In the genomic region with DNA sequence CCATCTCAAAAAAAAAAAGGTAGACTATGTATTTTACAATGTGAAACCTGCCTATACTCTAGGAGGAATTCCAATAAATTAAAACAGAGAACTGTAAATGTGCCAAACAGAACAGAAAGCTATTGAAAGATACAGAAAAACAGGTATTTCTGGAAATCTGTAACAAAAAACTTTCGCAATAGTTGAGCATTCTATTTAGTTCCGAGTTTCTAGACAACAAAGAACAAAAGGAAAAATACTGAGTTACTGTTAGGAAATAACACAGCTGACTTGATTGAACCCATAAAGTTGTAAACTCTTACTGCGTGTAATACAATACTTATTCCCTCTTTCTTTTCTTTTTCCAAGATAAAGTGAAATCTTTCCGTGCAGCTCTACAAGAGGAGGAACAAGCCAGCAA, we compare ENCODE assay signal across 17 cellular contexts. TPM values are rescaled to one million over a fixed set of nuclear protein-coding genes. Genes with fewer than 3 reads are reported as not detected.
DNase-seq lines count a peak whose midpoint lies in the region; ATAC-seq and TF ChIP-seq lines count a peak whose summit lies in the region.
"Had no signal": no experiment of that assay in that cellular context is flagged by ENCODE, and none has a peak within 500 bp of the region (broad histone marks: within the 10 kb centered on the region; RNA-seq: fewer than 3 reads in every experiment).

No MANE protein-coding gene starts in this region.

- ATAC-seq in GM19351 (IDR thresholded peaks at IDR 0.05; ENCODE audit: unreplicated experiment) (no peak), GM21786 (IDR thresholded peaks at IDR 0.05; ENCODE audit: unreplicated experiment) (no peak)
- ATAC-seq: stimulated activated naive CD8-positive, alpha-beta T cell treated with anti-CD3 and anti-CD28 coated beads, Interleukin-15, amount 100 ng/mL, for 72 hours had no signal

- H3K9ac ChIP-seq in endodermal cell (ENCODE audit: extremely low read depth, low read length, poor library complexity, severe bottlenecking) = no peak overlapping the region
- H3K9ac ChIP-seq: BLaER1, parathyroid adenoma had no signal

- intact Hi-C loops in Caco-2 (cut with micrococcal nuclease; ENCODE audit: unreplicated experiment) = no loop called here

- no peak for TF ChIP-seq CTCF in Caco-2 (IDR thresholded peaks at IDR 0.05; ENCODE audit: insufficient read depth in 1 of 2, low read depth in 1 of 2, low read length in 1 of 2, severe bottlenecking in 1 of 2, unreplicated experiment in 1 of 2)
- no peak for TF ChIP-seq CTCF in endodermal cell (conservative IDR thresholded peaks at IDR 0.05)
- TF ChIP-seq CTCF in nephron progenitor cell (IDR thresholded peaks at IDR 0.05) = no peak

- CTCF ChIA-PET in Caco-2 (lab: Charles Lee) = no interaction called here

- 96 to 98% methylated on average over 2 to 4 of the region's 4 CpGs for WGBS in endodermal cell (ENCODE audit: insufficient coverage in 1 of 2, insufficient read length in 1 of 2), 2 experiments

- no peaks in the 10 kb centered on the region for H3K9me3 Mint-ChIP-seq in Caco-2 (ENCODE audit: unreplicated experiment)
- no peaks in the 10 kb centered on the region for H3K9me3 Mint-ChIP-seq in endodermal cell
- H3K9me3 Mint-ChIP-seq in nephron progenitor cell = no peaks in the 10 kb centered on the region
- H3K9me3 Mint-ChIP-seq: H9; stimulated activated naive CD8-positive, alpha-beta T cell treated with anti-CD3 and anti-CD28 coated beads, Interleukin-15, amount 100 ng/mL, for 72 hours had no signal

- H3K27me3 Mint-ChIP-seq in Caco-2 (ENCODE audit: insufficient read depth, unreplicated experiment) (no peaks in the 10 kb centered on the region), endodermal cell (ENCODE audit: insufficient read depth) (no peaks in the 10 kb centered on the region), nephron progenitor cell (ENCODE audit: low read depth, poor library complexity) (no peaks in the 10 kb centered on the region)
- H3K27me3 Mint-ChIP-seq: stimulated activated naive CD8-positive, alpha-beta T cell treated with anti-CD3 and anti-CD28 coated beads, Interleukin-15, amount 100 ng/mL, for 72 hours had no signal

- H3K36me3 Mint-ChIP-seq in Caco-2 (ENCODE audit: insufficient read depth, unreplicated experiment) (peaks cover 69% of the 10 kb centered on the region), endodermal cell (ENCODE audit: low read depth) (peaks cover 62% of the 10 kb centered on the region), nephron progenitor cell (ENCODE audit: low read depth) (peaks cover 45% of the 10 kb centered on the region)

- TF ChIP-seq RAD21 in Ishikawa (IDR thresholded peaks at IDR 0.05; ENCODE audit: low read depth) = no peak

- 0 out of 2 replicates have a peak, but pooled peaks cover 7% of the 10 kb centered on the region for H3K4me1 ChIP-seq in Caco-2
- no peaks in the 10 kb centered on the region for H3K4me1 ChIP-seq in endodermal cell (ENCODE audit: control insufficient read depth, insufficient read depth, low read length)
- H3K4me1 ChIP-seq: BLaER1, parathyroid adenoma had no signal

- H3K36me3 ChIP-seq in Caco-2 (ENCODE audit: control insufficient read depth, insufficient read depth, low read length) (peaks cover 5% of the 10 kb centered on the region), endodermal cell (ENCODE audit: control insufficient read depth, insufficient read depth, low read length) (peaks cover 88% of the 10 kb centered on the region)

- H3K4me3 Mint-ChIP-seq in Caco-2 (ENCODE audit: unreplicated experiment) (no peak overlapping the region), endodermal cell (no peak overlapping the region), nephron progenitor cell (no peak overlapping the region)
- H3K4me3 Mint-ChIP-seq: H9; stimulated activated naive CD8-positive, alpha-beta T cell treated with anti-CD3 and anti-CD28 coated beads, Interleukin-15, amount 100 ng/mL, for 72 hours had no signal

- peak; percentile 49; the same call in 1 of the 2 replicates for TF ChIP-seq EP300 in Ishikawa (IDR thresholded peaks at IDR 0.05; ENCODE audit: borderline replicate concordance)

- no peak overlapping the region for H3K4me3 ChIP-seq in Caco-2 (ENCODE audit: low read depth, low read length)
- H3K4me3 ChIP-seq in endodermal cell (ENCODE audit: low read length) = no peak overlapping the region
- H3K4me3 ChIP-seq: BLaER1 had no signal

- H3K9me3 ChIP-seq in Caco-2 (no peaks in the 10 kb centered on the region), endodermal cell (ENCODE audit: control insufficient read depth, low read length) (no peaks in the 10 kb centered on the region)
- H3K9me3 ChIP-seq: BLaER1 had no signal

- H3K27me3 ChIP-seq in Caco-2 (replicated peaks; ENCODE audit: control insufficient read depth, insufficient read depth, low read length) (no peaks in the 10 kb centered on the region), endodermal cell (ENCODE audit: control insufficient read depth, insufficient read depth, low read length, poor library complexity, severe bottlenecking) (no peaks in the 10 kb centered on the region)
- H3K27me3 ChIP-seq: BLaER1 had no signal

- DNase-seq in Caco-2 (peak in 1 of 2 experiments; percentile 19), endodermal cell (no peak), nephron progenitor cell (no peak), NCI-H510A treated with DMSO at 0.1 percent for 48 hours (lab: John Stamatoyannopoulos, UW) (no peak)
- DNase-seq: activated effector memory CD4-positive, alpha-beta T cell treated with anti-CD3 and anti-CD28 coated beads, Interleukin-2, amount 50 U/mL, for 16 hours; caudate nucleus; DMS79 treated with DMSO at 0.1 percent for 48 hours; H9; KBM-7; NCI-H1105 treated with DMSO at 0.1 percent for 48 hours; stimulated activated naive CD8-positive, alpha-beta T cell treated with anti-CD3 and anti-CD28 coated beads, Interleukin-15, amount 100 ng/mL, for 72 hours; T1000 had no signal

- H3K4me1 Mint-ChIP-seq in Caco-2 (ENCODE audit: low read depth, unreplicated experiment) = no peaks in the 10 kb centered on the region
- H3K4me1 Mint-ChIP-seq in endodermal cell = no peaks in the 10 kb centered on the region
- no peaks in the 10 kb centered on the region for H3K4me1 Mint-ChIP-seq in nephron progenitor cell
- H3K4me1 Mint-ChIP-seq: H9; stimulated activated naive CD8-positive, alpha-beta T cell treated with anti-CD3 and anti-CD28 coated beads, Interleukin-15, amount 100 ng/mL, for 72 hours had no signal

- no TSS peak for BruUV-seq in Caco-2 (replicated peaks; lab: Mats Ljungman, UMichigan)

- POLR2A ChIA-PET in Caco-2 (lab: Charles Lee) = interaction anchor here (0.7 kb wide), 1 partner anchor 19 kb away, joined by 5 read pairs; a partner anchor contains a TSS

- H3K27ac Mint-ChIP-seq in Caco-2 (ENCODE audit: unreplicated experiment) (peak overlapping the region; percentile 61), endodermal cell (peak overlapping the region; percentile 76), nephron progenitor cell (peak overlapping the region; percentile 99)

- H3K27ac ChIP-seq in endodermal cell (ENCODE audit: low read depth, low read length) = no peak overlapping the region
- H3K27ac ChIP-seq: BLaER1, parathyroid adenoma had no signal

TF ChIP-seq in Ishikawa, 13 proteins besides CTCF, POLR2A, EP300 and RAD21 (continues in another document):
- peak; percentile 60; the same call in 1 of the 2 replicates for TF ChIP-seq FOXM1 (IDR thresholded peaks at IDR 0.05; ENCODE audit: borderline replicate concordance, low read depth)
- peak; percentile 97 for TF ChIP-seq CEBPB (IDR thresholded peaks at IDR 0.05)
- 0 out of 2 replicates have a peak, but pooled peaks have one; percentile 19 for TF ChIP-seq TEAD4 (IDR thresholded peaks at IDR 0.05)
- no peak for TF ChIP-seq TAF1 (IDR thresholded peaks at IDR 0.05; ENCODE audit: low read depth)
- TF ChIP-seq NFIC (IDR thresholded peaks at IDR 0.05) = peak; percentile 68
- no peak for TF ChIP-seq ZBTB7A (IDR thresholded peaks at IDR 0.05; ENCODE audit: low read depth)
- no peak for TF ChIP-seq CREB1 (IDR thresholded peaks at IDR 0.05; ENCODE audit: low read depth)
- TF ChIP-seq EGR1 (IDR thresholded peaks at IDR 0.05) = no peak
- TF ChIP-seq, protein P1, sequence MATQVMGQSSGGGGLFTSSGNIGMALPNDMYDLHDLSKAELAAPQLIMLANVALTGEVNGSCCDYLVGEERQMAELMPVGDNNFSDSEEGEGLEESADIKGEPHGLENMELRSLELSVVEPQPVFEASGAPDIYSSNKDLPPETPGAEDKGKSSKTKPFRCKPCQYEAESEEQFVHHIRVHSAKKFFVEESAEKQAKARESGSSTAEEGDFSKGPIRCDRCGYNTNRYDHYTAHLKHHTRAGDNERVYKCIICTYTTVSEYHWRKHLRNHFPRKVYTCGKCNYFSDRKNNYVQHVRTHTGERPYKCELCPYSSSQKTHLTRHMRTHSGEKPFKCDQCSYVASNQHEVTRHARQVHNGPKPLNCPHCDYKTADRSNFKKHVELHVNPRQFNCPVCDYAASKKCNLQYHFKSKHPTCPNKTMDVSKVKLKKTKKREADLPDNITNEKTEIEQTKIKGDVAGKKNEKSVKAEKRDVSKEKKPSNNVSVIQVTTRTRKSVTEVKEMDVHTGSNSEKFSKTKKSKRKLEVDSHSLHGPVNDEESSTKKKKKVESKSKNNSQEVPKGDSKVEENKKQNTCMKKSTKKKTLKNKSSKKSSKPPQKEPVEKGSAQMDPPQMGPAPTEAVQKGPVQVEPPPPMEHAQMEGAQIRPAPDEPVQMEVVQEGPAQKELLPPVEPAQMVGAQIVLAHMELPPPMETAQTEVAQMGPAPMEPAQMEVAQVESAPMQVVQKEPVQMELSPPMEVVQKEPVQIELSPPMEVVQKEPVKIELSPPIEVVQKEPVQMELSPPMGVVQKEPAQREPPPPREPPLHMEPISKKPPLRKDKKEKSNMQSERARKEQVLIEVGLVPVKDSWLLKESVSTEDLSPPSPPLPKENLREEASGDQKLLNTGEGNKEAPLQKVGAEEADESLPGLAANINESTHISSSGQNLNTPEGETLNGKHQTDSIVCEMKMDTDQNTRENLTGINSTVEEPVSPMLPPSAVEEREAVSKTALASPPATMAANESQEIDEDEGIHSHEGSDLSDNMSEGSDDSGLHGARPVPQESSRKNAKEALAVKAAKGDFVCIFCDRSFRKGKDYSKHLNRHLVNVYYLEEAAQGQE (IDR thresholded peaks at IDR 0.05; ENCODE audit: low read depth) = no peak
- no peak for TF ChIP-seq YY1 (IDR thresholded peaks at IDR 0.05; ENCODE audit: low read depth)
- TF ChIP-seq, protein P2, sequence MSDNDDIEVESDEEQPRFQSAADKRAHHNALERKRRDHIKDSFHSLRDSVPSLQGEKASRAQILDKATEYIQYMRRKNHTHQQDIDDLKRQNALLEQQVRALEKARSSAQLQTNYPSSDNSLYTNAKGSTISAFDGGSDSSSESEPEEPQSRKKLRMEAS (IDR thresholded peaks at IDR 0.05) = 0 out of 2 replicates have a peak, but pooled peaks have one; percentile 7

RNA-seq across cellular contexts. Expression of a gene that starts 18.6 kb away (rescaled TPM):
- total RNA-seq in Caco-2 (2022) (31.8 and 33.4 TPM in 2 replicates), endodermal cell (10 to 100 TPM; 22.7 to 25.6 TPM)
- 28.6 TPM for polyA plus RNA-seq in endodermal cell (2013, experiment 1 of 2)
- polyA plus RNA-seq in endodermal cell (2013, experiment 2 of 2) = 25.9 TPM

RNA-seq across cellular contexts. Expression of a gene that starts 27.4 kb away (rescaled TPM):
- 50.5 and 54.1 TPM in 2 replicates for total RNA-seq in Caco-2 (2022)
- 10 to 100 TPM; 51.6 to 55.8 TPM for total RNA-seq in endodermal cell
- polyA plus RNA-seq in endodermal cell (2013, experiment 1 of 2) = 23.9 TPM
- 26.5 TPM for polyA plus RNA-seq in endodermal cell (2013, experiment 2 of 2)
